Comparison of ENCODE assay signal across 12 cellular contexts in genomic region chr12:15599266-15600037, GRCh38.
A peak's percentile ranks its signal among the peaks of the same experiment; 100 is the strongest.
DNase-seq lines count a peak whose midpoint lies in the region; ATAC-seq, FAIRE-seq and TF ChIP-seq lines count a peak whose summit lies in the region.
"Had no signal": no experiment of that assay in that cellular context is flagged by ENCODE, and none has a peak within 500 bp of the region (broad histone marks: within the 10 kb centered on the region; RNA-seq: fewer than 3 reads in every experiment).

No MANE protein-coding gene starts in this region.

- CTCF ChIA-PET in CD8-positive, alpha-beta T cell (lab: Charles Lee), result interaction anchor here (1.1 to 1.3 kb wide), 2 partner anchors 9 to 67 kb away, joined by 3 to 4 read pairs; no protein-coding TSS in a partner anchor

- no peak for TF ChIP-seq CTCF in astrocyte (IDR thresholded peaks at IDR 0.05; ENCODE audit: insufficient read depth, low read depth, low read length)
- TF ChIP-seq CTCF in hepatocyte (IDR thresholded peaks at IDR 0.05; ENCODE audit: poor library complexity), result no peak
- TF ChIP-seq CTCF in tibial artery (IDR thresholded peaks at IDR 0.05), result no peak
- no peak for TF ChIP-seq CTCF in CD8-positive, alpha-beta T cell (IDR thresholded peaks at IDR 0.05)
- no peak for TF ChIP-seq CTCF in CD14-positive monocyte (IDR thresholded peaks at IDR 0.05)

- peaks cover 19% of the 10 kb centered on the region for H3K4me1 Mint-ChIP-seq in astrocyte (ENCODE audit: low read depth, unreplicated experiment)
- H3K4me1 Mint-ChIP-seq in CD8-positive, alpha-beta T cell (ENCODE audit: low read depth), result no peaks in the 10 kb centered on the region
- H3K4me1 Mint-ChIP-seq in CD14-positive monocyte, result peaks cover 10% of the 10 kb centered on the region
- H3K4me1 Mint-ChIP-seq: B cell; natural killer cell; stimulated activated effector memory CD8-positive, alpha-beta T cell treated with anti-CD3 and anti-CD28 coated beads, Interleukin-12 subunit alpha, Interleukin-12 subunit beta, amount 100 ng/mL, for 72 hours had no signal

- H3K27me3 Mint-ChIP-seq in astrocyte (ENCODE audit: low read depth, unreplicated experiment) (no peaks in the 10 kb centered on the region), CD14-positive monocyte (ENCODE audit: low read depth in 3 of 3) (peaks cover 0 to 1% (median 0%) of the 10 kb centered on the region in 3 donors)
- H3K27me3 Mint-ChIP-seq in CD8-positive, alpha-beta T cell (ENCODE audit: low read depth), result peaks cover 5% of the 10 kb centered on the region

- FAIRE-seq in astrocyte (lab: Jason Lieb, UNC), result no peak

- H4K20me1 ChIP-seq in astrocyte (ENCODE audit: insufficient read depth, low read length) (no peaks in the 10 kb centered on the region), hepatocyte (ENCODE audit: insufficient read depth, poor library complexity, severe bottlenecking) (no peaks in the 10 kb centered on the region)

- POLR2A ChIA-PET in CD8-positive, alpha-beta T cell (lab: Charles Lee), result no interaction called here

- H3K36me3 ChIP-seq in astrocyte (ENCODE audit: insufficient read depth, low read length), result no peaks in the 10 kb centered on the region
- no peaks in the 10 kb centered on the region for H3K36me3 ChIP-seq in hepatocyte (replicated peaks; ENCODE audit: insufficient read depth, low read depth)
- H3K36me3 ChIP-seq in tibial artery, result no peaks in the 10 kb centered on the region
- H3K36me3 ChIP-seq in CD8-positive, alpha-beta T cell (ENCODE audit: insufficient read depth, low read length), result no peaks in the 10 kb centered on the region

- ATAC-seq in HG03175 (IDR thresholded peaks at IDR 0.05; ENCODE audit: unreplicated experiment), result no peak
- ATAC-seq in CD8-positive, alpha-beta T cell, result no peak
- ATAC-seq: natural killer cell; stimulated activated effector memory CD8-positive, alpha-beta T cell treated with anti-CD3 and anti-CD28 coated beads, Interleukin-12 subunit alpha, Interleukin-12 subunit beta, amount 100 ng/mL, for 72 hours had no signal

- WGBS in hepatocyte (ENCODE audit: low lambda C conversion rate, missing lambda C conversion rate), result 61% methylated on average over 4 of the region's 4 CpGs

- H3K79me2 ChIP-seq in astrocyte (ENCODE audit: insufficient read depth, low read length) (no peaks in the 10 kb centered on the region), hepatocyte (no peaks in the 10 kb centered on the region)

- H3K4me2 ChIP-seq in astrocyte (ENCODE audit: low read length) (no peak overlapping the region), hepatocyte (no peak overlapping the region)

- H3K27ac Mint-ChIP-seq in astrocyte (ENCODE audit: unreplicated experiment) (no peak overlapping the region), CD14-positive monocyte (no peak overlapping the region)
- no peak overlapping the region for H3K27ac Mint-ChIP-seq in CD8-positive, alpha-beta T cell
- H3K27ac Mint-ChIP-seq: B cell; natural killer cell; stimulated activated effector memory CD8-positive, alpha-beta T cell treated with anti-CD3 and anti-CD28 coated beads, Interleukin-12 subunit alpha, Interleukin-12 subunit beta, amount 100 ng/mL, for 72 hours had no signal

- H3K27ac ChIP-seq in astrocyte (ENCODE audit: low read depth, low read length) (no peak overlapping the region), hepatocyte (no peak overlapping the region), tibial artery (peak overlapping the region; percentile 20 to 36)
- H3K27ac ChIP-seq in CD8-positive, alpha-beta T cell (ENCODE audit: low read depth, low read length), result no peak overlapping the region

- H3K4me1 ChIP-seq in astrocyte (ENCODE audit: insufficient read depth, low read length) (peaks cover 12% of the 10 kb centered on the region), hepatocyte (ENCODE audit: insufficient read depth) (peaks cover 12% of the 10 kb centered on the region), tibial artery (peaks cover 0 to 13% (median 8%) of the 10 kb centered on the region in 4 donors)
- no peaks in the 10 kb centered on the region for H3K4me1 ChIP-seq in CD8-positive, alpha-beta T cell (ENCODE audit: insufficient read depth, low read length)

- H3K4me3 Mint-ChIP-seq in astrocyte (ENCODE audit: unreplicated experiment) (no peak overlapping the region), CD14-positive monocyte (no peak overlapping the region)
- no peak overlapping the region for H3K4me3 Mint-ChIP-seq in CD8-positive, alpha-beta T cell
- H3K4me3 Mint-ChIP-seq: B cell; natural killer cell; stimulated activated effector memory CD8-positive, alpha-beta T cell treated with anti-CD3 and anti-CD28 coated beads, Interleukin-12 subunit alpha, Interleukin-12 subunit beta, amount 100 ng/mL, for 72 hours had no signal

- H3K9ac ChIP-seq in astrocyte (ENCODE audit: low read length), result no peak overlapping the region

- intact Hi-C loops in tibial artery (cut with DNase I; ENCODE audit: low total_unique reads), result loop anchor here (10.0 kb wide), 1 partner anchor 185 kb away; the partner anchor contains the start of gene EPS8
- intact Hi-C loops in CD8-positive, alpha-beta T cell (cut with DNase I, micrococcal nuclease), result no loop called here
- intact Hi-C loops in CD14-positive monocyte (cut with micrococcal nuclease), result no loop called here

- H3K4me3 ChIP-seq in astrocyte (ENCODE audit: insufficient read depth, low read depth, low read length), result no peak overlapping the region
- H3K4me3 ChIP-seq in hepatocyte, result no peak overlapping the region
- no peak overlapping the region for H3K4me3 ChIP-seq in tibial artery
- no peak overlapping the region for H3K4me3 ChIP-seq in CD8-positive, alpha-beta T cell (ENCODE audit: low read depth, low read length)

- H2AFZ ChIP-seq in astrocyte (ENCODE audit: low read depth, low read length) (no peak overlapping the region), hepatocyte (no peak overlapping the region)

- no peaks in the 10 kb centered on the region for H3K9me3 Mint-ChIP-seq in astrocyte (ENCODE audit: unreplicated experiment)
- H3K9me3 Mint-ChIP-seq in CD8-positive, alpha-beta T cell, result no peaks in the 10 kb centered on the region
- H3K9me3 Mint-ChIP-seq in CD14-positive monocyte, result no peaks in the 10 kb centered on the region
- H3K9me3 Mint-ChIP-seq: natural killer cell; stimulated activated effector memory CD8-positive, alpha-beta T cell treated with anti-CD3 and anti-CD28 coated beads, Interleukin-12 subunit alpha, Interleukin-12 subunit beta, amount 100 ng/mL, for 72 hours had no signal

- H3K27me3 ChIP-seq in astrocyte (ENCODE audit: insufficient read depth, low read length), result no peaks in the 10 kb centered on the region
- no peaks in the 10 kb centered on the region for H3K27me3 ChIP-seq in hepatocyte
- H3K27me3 ChIP-seq in tibial artery, result no peaks in the 10 kb centered on the region
- H3K27me3 ChIP-seq in CD8-positive, alpha-beta T cell (ENCODE audit: insufficient read depth, low read length), result no peaks in the 10 kb centered on the region

- H3K36me3 Mint-ChIP-seq in astrocyte (ENCODE audit: low read depth, unreplicated experiment), result no peaks in the 10 kb centered on the region
- no peaks in the 10 kb centered on the region for H3K36me3 Mint-ChIP-seq in CD8-positive, alpha-beta T cell
- H3K36me3 Mint-ChIP-seq in CD14-positive monocyte, result peaks cover 23 to 27% of the 10 kb centered on the region in 2 donors
- H3K36me3 Mint-ChIP-seq: natural killer cell; stimulated activated effector memory CD8-positive, alpha-beta T cell treated with anti-CD3 and anti-CD28 coated beads, Interleukin-12 subunit alpha, Interleukin-12 subunit beta, amount 100 ng/mL, for 72 hours had no signal

- no peaks in the 10 kb centered on the region for H3K9me2 ChIP-seq in hepatocyte (replicated peaks; ENCODE audit: insufficient read depth)

- DNase-seq in NCI-H345 (lab: John Stamatoyannopoulos, UW), result peak; percentile 7
- DNase-seq in NCI-H345 treated with DMSO at 0.1 percent for 48 hours (lab: John Stamatoyannopoulos, UW; ENCODE audit: unreplicated experiment), result no peak
- DNase-seq in astrocyte (ENCODE audit: low read depth), result peak; percentile 89
- peak; percentile 66 for DNase-seq in hepatocyte (ENCODE audit: low spot score)
- no peak for DNase-seq in tibial artery
- no peak for DNase-seq in CD8-positive, alpha-beta T cell
- no peak for DNase-seq in CD14-positive monocyte (ENCODE audit: low spot score)
- DNase-seq: effector CD8-positive, alpha-beta T cell; natural killer cell had no signal

- no peaks in the 10 kb centered on the region for H3K9me3 ChIP-seq in astrocyte (ENCODE audit: insufficient read depth, low read depth, low read length)
- no peaks in the 10 kb centered on the region for H3K9me3 ChIP-seq in hepatocyte (ENCODE audit: low read depth)
- H3K9me3 ChIP-seq in tibial artery, result no peaks in the 10 kb centered on the region
- H3K9me3 ChIP-seq in CD8-positive, alpha-beta T cell (ENCODE audit: low read length), result no peaks in the 10 kb centered on the region

Comparison
In these comparisons a context has a peak if more than half of its experiments do, and no peak if none do; other contexts are left out.
1. DNase-seq: peak in NCI-H345 (single experiment), astrocyte (single experiment) and hepatocyte (single experiment); none in NCI-H345 treated with DMSO at 0.1 percent for 48 hours (single experiment), tibial artery (0 of 2), CD8-positive, alpha-beta T cell (0 of 7) and CD14-positive monocyte (single experiment).
2. H3K27ac ChIP-seq: peak in tibial artery (2 of 2); none in astrocyte (single experiment), hepatocyte (single experiment) and CD8-positive, alpha-beta T cell (single experiment).